Comparison of ENCODE assay signal across 8 cellular contexts in genomic region chr2:214069254-214069653, GRCh38.
A peak's percentile ranks its signal among the peaks of the same experiment; 100 is the strongest.
DNase-seq lines count a peak whose midpoint lies in the region; ATAC-seq and TF ChIP-seq lines count a peak whose summit lies in the region.

No MANE protein-coding gene starts in this region.

- H3K4me1 Mint-ChIP-seq in activated CD4-positive, alpha-beta T cell treated with anti-CD3 and anti-CD28 coated beads, Interleukin-2, amount 10 ng/mL, durations not matched to agents 7 days and 5 days, result no peaks in the 10 kb centered on the region
- H3K4me1 Mint-ChIP-seq in osteocyte (ENCODE audit: unreplicated experiment), result peaks cover 11% of the 10 kb centered on the region

- no peaks in the 10 kb centered on the region for H3K9me3 Mint-ChIP-seq in activated CD4-positive, alpha-beta T cell treated with anti-CD3 and anti-CD28 coated beads, Interleukin-2, amount 10 ng/mL, durations not matched to agents 7 days and 5 days
- no peaks in the 10 kb centered on the region for H3K9me3 Mint-ChIP-seq in osteocyte (ENCODE audit: unreplicated experiment)

- CTCF ChIA-PET in activated CD4-positive, alpha-beta T cell treated with anti-CD3 and anti-CD28 coated beads, Interleukin-2, amount 10 ng/mL, durations not matched to agents 7 days and 5 days (lab: Charles Lee), result no interaction called here

- H3K27me3 Mint-ChIP-seq in activated CD4-positive, alpha-beta T cell treated with anti-CD3 and anti-CD28 coated beads, Interleukin-2, amount 10 ng/mL, durations not matched to agents 7 days and 5 days, result no peaks in the 10 kb centered on the region
- no peaks in the 10 kb centered on the region for H3K27me3 Mint-ChIP-seq in osteocyte (ENCODE audit: unreplicated experiment)

- no peak overlapping the region for H3K27ac Mint-ChIP-seq in activated CD4-positive, alpha-beta T cell treated with anti-CD3 and anti-CD28 coated beads, Interleukin-2, amount 10 ng/mL, durations not matched to agents 7 days and 5 days
- peak overlapping the region; percentile 66 for H3K27ac Mint-ChIP-seq in osteocyte (ENCODE audit: unreplicated experiment)

- H3K4me3 Mint-ChIP-seq in activated CD4-positive, alpha-beta T cell treated with anti-CD3 and anti-CD28 coated beads, Interleukin-2, amount 10 ng/mL, durations not matched to agents 7 days and 5 days, result no peak overlapping the region
- peak overlapping the region; percentile 36 for H3K4me3 Mint-ChIP-seq in osteocyte (ENCODE audit: unreplicated experiment)

- intact Hi-C loops in Right ventricle myocardium superior (cut with DNase I), result no loop called here

- DNase-seq in activated CD4-positive, alpha-beta T cell treated with anti-CD3 and anti-CD28 coated beads for 48 hours, result peak; percentile 4
- DNase-seq in activated CD4-positive, alpha-beta T cell treated with anti-CD3 and anti-CD28 coated beads, Interleukin-2, amount 10 ng/mL, durations not matched to agents 7 days and 5 days, result no peak
- DNase-seq in HPDE6-E6E7 (ENCODE audit: extremely low spot score) (peak; percentile 74), brain pericyte (ENCODE audit: low read depth, low spot score) (peak; percentile 4), osteocyte (ENCODE audit: extremely low spot score, unreplicated experiment) (no peak), Right ventricle myocardium superior (no peak), germinal center (ENCODE audit: low spot score) (no peak)
- no peak for DNase-seq in stimulated activated CD4-positive, alpha-beta T cell treated with anti-CD3 and anti-CD28 coated beads, Interleukin-2, amount 100 ng/mL, for 48 hours

- no peak for TF ChIP-seq CTCF in osteocyte (IDR thresholded peaks at IDR 0.05)

- H3K36me3 Mint-ChIP-seq in activated CD4-positive, alpha-beta T cell treated with anti-CD3 and anti-CD28 coated beads, Interleukin-2, amount 10 ng/mL, durations not matched to agents 7 days and 5 days (ENCODE audit: low read depth), result no peaks in the 10 kb centered on the region
- no peaks in the 10 kb centered on the region for H3K36me3 Mint-ChIP-seq in osteocyte (ENCODE audit: unreplicated experiment)

- no peak for ATAC-seq in Right ventricle myocardium superior (ENCODE audit: poor library complexity)

- POLR2A ChIA-PET in activated CD4-positive, alpha-beta T cell treated with anti-CD3 and anti-CD28 coated beads, Interleukin-2, amount 10 ng/mL, durations not matched to agents 7 days and 5 days (lab: Charles Lee), result no interaction called here

Comparison
In these comparisons a context has a peak if more than half of its experiments do, and no peak if none do; other contexts are left out.
1. DNase-seq: peak in activated CD4-positive, alpha-beta T cell treated with anti-CD3 and anti-CD28 coated beads for 48 hours (single experiment), HPDE6-E6E7 (single experiment) and brain pericyte (single experiment); none in activated CD4-positive, alpha-beta T cell treated with anti-CD3 and anti-CD28 coated beads, Interleukin-2, amount 10 ng/mL, durations not matched to agents 7 days and 5 days (single experiment), osteocyte (single experiment), Right ventricle myocardium superior (single experiment), germinal center (single experiment) and stimulated activated CD4-positive, alpha-beta T cell treated with anti-CD3 and anti-CD28 coated beads, Interleukin-2, amount 100 ng/mL, for 48 hours (0 of 2).